8 cellular contexts compared by ENCODE assay signal in genomic region chr19:39390460-39390758, GRCh38. TPM values are rescaled to one million over a fixed set of nuclear protein-coding genes. Genes with fewer than 3 reads are reported as not detected.
DNase-seq lines count a peak whose midpoint lies in the region; ATAC-seq lines count a peak whose summit lies in the region.

No MANE protein-coding gene starts in this region.

- no peak for ATAC-seq in stimulated activated naive CD8-positive, alpha-beta T cell treated with anti-CD3 and anti-CD28 coated beads, Interleukin-15, Interleukin-2, amounts not matched to agents 100 U/mL and 50 U/mL, for 24 hours
- ATAC-seq in right cardiac atrium = no peak
- no peak for ATAC-seq in HG03045 (IDR thresholded peaks at IDR 0.05; ENCODE audit: unreplicated experiment)
- ATAC-seq in GM21576 (IDR thresholded peaks at IDR 0.05; ENCODE audit: unreplicated experiment) = no peak

- CTCF ChIA-PET in activated naive CD4-positive, alpha-beta T cell treated with anti-CD3 and anti-CD28 coated beads for 36 hours (lab: Charles Lee) = interaction anchor here (1.8 to 2.2 kb wide), 2 partner anchors 21 to 24 kb away, joined by 3 to 11 read pairs; no protein-coding TSS in a partner anchor

- H3K4me3 Mint-ChIP-seq in stimulated activated naive CD8-positive, alpha-beta T cell treated with anti-CD3 and anti-CD28 coated beads, Interleukin-15, Interleukin-2, amounts not matched to agents 100 ng/mL and 50 ng/mL, for 24 hours = peak overlapping the region; percentile 95
- peak overlapping the region; percentile 98 for H3K4me3 Mint-ChIP-seq in activated naive CD4-positive, alpha-beta T cell treated with anti-CD3 and anti-CD28 coated beads for 36 hours

- no peaks in the 10 kb centered on the region for H3K9me3 ChIP-seq in right cardiac atrium (ENCODE audit: control insufficient read depth, low read length)
- H3K9me3 ChIP-seq in skeletal muscle tissue (ENCODE audit: control insufficient read depth in 3 of 3, low read length in 3 of 3) = no peaks in the 10 kb centered on the region

- DNase-seq in stimulated activated naive CD8-positive, alpha-beta T cell treated with anti-CD3 and anti-CD28 coated beads, Interleukin-15, Interleukin-2, amounts not matched to agents 100 U/mL and 50 U/mL, for 24 hours = no peak
- DNase-seq in activated naive CD4-positive, alpha-beta T cell treated with anti-CD3 and anti-CD28 coated beads for 36 hours = peak; percentile 84
- DNase-seq in right cardiac atrium (no peak), NCI-H187 treated with DMSO at 0.1 percent for 48 hours (lab: John Stamatoyannopoulos, UW) (no peak)

- under 1% methylated on average over 11 of the region's 11 CpGs for WGBS in right cardiac atrium

- H3K27ac ChIP-seq in right cardiac atrium (ENCODE audit: low read length) = peak overlapping the region; percentile 85
- peak overlapping the region; percentile 99 for H3K27ac ChIP-seq in skeletal muscle tissue (ENCODE audit: low read depth, low read length)

- H3K27ac Mint-ChIP-seq in stimulated activated naive CD8-positive, alpha-beta T cell treated with anti-CD3 and anti-CD28 coated beads, Interleukin-15, Interleukin-2, amounts not matched to agents 100 ng/mL and 50 ng/mL, for 24 hours = peak overlapping the region; percentile 97
- peak overlapping the region; percentile 98 for H3K27ac Mint-ChIP-seq in activated naive CD4-positive, alpha-beta T cell treated with anti-CD3 and anti-CD28 coated beads for 36 hours

- H3K27me3 ChIP-seq in right cardiac atrium (ENCODE audit: control insufficient read depth, insufficient read depth) (no peaks in the 10 kb centered on the region), skeletal muscle tissue (ENCODE audit: control insufficient read depth in 3 of 3, insufficient read depth in 3 of 3, low read length in 3 of 3) (no peaks in the 10 kb centered on the region)

- peaks cover 53% of the 10 kb centered on the region for H3K36me3 Mint-ChIP-seq in stimulated activated naive CD8-positive, alpha-beta T cell treated with anti-CD3 and anti-CD28 coated beads, Interleukin-15, Interleukin-2, amounts not matched to agents 100 ng/mL and 50 ng/mL, for 24 hours (ENCODE audit: low read depth)
- H3K36me3 Mint-ChIP-seq in activated naive CD4-positive, alpha-beta T cell treated with anti-CD3 and anti-CD28 coated beads for 36 hours (ENCODE audit: low read depth) = peaks cover 21% of the 10 kb centered on the region

- intact Hi-C loops in activated naive CD4-positive, alpha-beta T cell treated with anti-CD3 and anti-CD28 coated beads for 36 hours (cut with micrococcal nuclease) = no loop called here
- intact Hi-C loops in right cardiac atrium (cut with DNase I) = no loop called here

- peak overlapping the region; percentile 60 for H3K4me3 ChIP-seq in right cardiac atrium (ENCODE audit: low read length)
- peak overlapping the region; percentile 92 to 100 (median 99) for H3K4me3 ChIP-seq in skeletal muscle tissue (ENCODE audit: low read length in 3 of 3)

- H3K9me3 Mint-ChIP-seq in stimulated activated naive CD8-positive, alpha-beta T cell treated with anti-CD3 and anti-CD28 coated beads, Interleukin-15, Interleukin-2, amounts not matched to agents 100 ng/mL and 50 ng/mL, for 24 hours = no peaks in the 10 kb centered on the region
- no peaks in the 10 kb centered on the region for H3K9me3 Mint-ChIP-seq in activated naive CD4-positive, alpha-beta T cell treated with anti-CD3 and anti-CD28 coated beads for 36 hours

- peak overlapping the region; percentile 99 to 100 (median 100) for H3K9ac ChIP-seq in skeletal muscle tissue (ENCODE audit: low read depth in 1 of 3, low read length in 3 of 3)

- H3K36me3 ChIP-seq in skeletal muscle tissue (ENCODE audit: control insufficient read depth in 3 of 3, insufficient read depth in 3 of 3, low read length in 3 of 3) = peaks cover 52 to 59% (median 54%) of the 10 kb centered on the region in 3 donors

- H3K4me1 ChIP-seq in right cardiac atrium (ENCODE audit: control insufficient read depth, insufficient read depth, low read length) = peaks cover 2% of the 10 kb centered on the region
- H3K4me1 ChIP-seq in skeletal muscle tissue (ENCODE audit: control insufficient read depth in 3 of 3, insufficient read depth in 3 of 3, low read length in 3 of 3) = peaks cover 21 to 32% (median 21%) of the 10 kb centered on the region in 3 donors

- no peaks in the 10 kb centered on the region for H3K27me3 Mint-ChIP-seq in stimulated activated naive CD8-positive, alpha-beta T cell treated with anti-CD3 and anti-CD28 coated beads, Interleukin-15, Interleukin-2, amounts not matched to agents 100 ng/mL and 50 ng/mL, for 24 hours
- H3K27me3 Mint-ChIP-seq in activated naive CD4-positive, alpha-beta T cell treated with anti-CD3 and anti-CD28 coated beads for 36 hours (ENCODE audit: low read depth) = no peaks in the 10 kb centered on the region

- peaks cover 50% of the 10 kb centered on the region for H3K4me1 Mint-ChIP-seq in stimulated activated naive CD8-positive, alpha-beta T cell treated with anti-CD3 and anti-CD28 coated beads, Interleukin-15, Interleukin-2, amounts not matched to agents 100 ng/mL and 50 ng/mL, for 24 hours (ENCODE audit: low read depth)
- H3K4me1 Mint-ChIP-seq in activated naive CD4-positive, alpha-beta T cell treated with anti-CD3 and anti-CD28 coated beads for 36 hours (ENCODE audit: low read depth) = peaks cover 41% of the 10 kb centered on the region

RNA-seq across cellular contexts. Expression of gene PAF1, which starts 0.5 kb away (rescaled TPM):
- total RNA-seq in activated naive CD4-positive, alpha-beta T cell treated with anti-CD3 and anti-CD28 coated beads for 36 hours = 10 to 100 TPM; 31.9 to 34.9 TPM
- 10 to 100 TPM; 41.0 to 42.8 (median 41.3) TPM for total RNA-seq in right cardiac atrium
- polyA plus RNA-seq in right cardiac atrium = 43.5 TPM
- total RNA-seq in skeletal muscle tissue = 25.1 TPM

RNA-seq across cellular contexts. Expression of gene MED29, which starts 0.8 kb away (rescaled TPM):
- total RNA-seq in activated naive CD4-positive, alpha-beta T cell treated with anti-CD3 and anti-CD28 coated beads for 36 hours = 10 to 100 TPM; 18.0 to 18.5 TPM
- total RNA-seq in right cardiac atrium (10 to 100 TPM; 25.1 to 31.8 (median 27.0) TPM), skeletal muscle tissue (9.4 TPM)
- polyA plus RNA-seq in right cardiac atrium = 38.3 TPM

RNA-seq across cellular contexts. Expression of gene ZFP36, which starts 16.2 kb away (rescaled TPM):
- total RNA-seq in activated naive CD4-positive, alpha-beta T cell treated with anti-CD3 and anti-CD28 coated beads for 36 hours = 100 to 1,000 TPM; 113 to 116 TPM
- total RNA-seq in right cardiac atrium = 100 to 1,000 TPM in 1 of 4 donors, 10 to 100 TPM in 3; 38.1 to 157 (median 56.4) TPM
- 203 TPM for polyA plus RNA-seq in right cardiac atrium
- total RNA-seq in skeletal muscle tissue = 3.1 TPM

RNA-seq across cellular contexts. Expression of gene PLEKHG2, which starts 22.1 kb away (rescaled TPM):
- 10 to 100 TPM; 27.3 to 34.6 TPM for total RNA-seq in activated naive CD4-positive, alpha-beta T cell treated with anti-CD3 and anti-CD28 coated beads for 36 hours
- 10 to 100 TPM; 13.1 to 29.5 (median 20.1) TPM for total RNA-seq in right cardiac atrium
- polyA plus RNA-seq in right cardiac atrium = 11.3 TPM
- total RNA-seq in skeletal muscle tissue = 15.7 TPM

RNA-seq across cellular contexts. Expression of gene RPS16, which starts 45.3 kb away (rescaled TPM):
- 1,000 to 10,000 TPM; 4,195 to 4,327 TPM for total RNA-seq in activated naive CD4-positive, alpha-beta T cell treated with anti-CD3 and anti-CD28 coated beads for 36 hours
- total RNA-seq in right cardiac atrium = 1,000 to 10,000 TPM; 1,282 to 1,746 (median 1,468) TPM
- polyA plus RNA-seq in right cardiac atrium = 1,560 TPM
- 128 TPM for total RNA-seq in skeletal muscle tissue
